In genomic region chr17:34567665-34568064, GRCh38 we compare ENCODE assay signal across 28 cellular contexts. TPM values are rescaled to one million over a fixed set of nuclear protein-coding genes. Genes with fewer than 3 reads are reported as not detected.
DNase-seq lines count a peak whose midpoint lies in the region; ATAC-seq and TF ChIP-seq lines count a peak whose summit lies in the region.
"Had no signal": no experiment of that assay in that cellular context is flagged by ENCODE, and none has a peak within 500 bp of the region (broad histone marks: within the 10 kb centered on the region; RNA-seq: fewer than 3 reads in every experiment).

No MANE protein-coding gene starts in this region.

- H3K4me1 Mint-ChIP-seq in WTC11 = peaks cover 13% of the 10 kb centered on the region
- no peaks in the 10 kb centered on the region for H3K4me1 Mint-ChIP-seq in activated CD4-positive, alpha-beta memory T cell treated with anti-CD3 and anti-CD28 coated beads for 36 hours (ENCODE audit: low read depth)
- H3K4me1 Mint-ChIP-seq: activated CD4-positive, alpha-beta T cell treated with anti-CD3 and anti-CD28 coated beads, Interleukin-2, amount 10 ng/mL, durations not matched to agents 24 days and 14 days had no signal

- H3K9me3 Mint-ChIP-seq in WTC11 = no peaks in the 10 kb centered on the region
- no peaks in the 10 kb centered on the region for H3K9me3 Mint-ChIP-seq in activated CD4-positive, alpha-beta memory T cell treated with anti-CD3 and anti-CD28 coated beads for 36 hours
- H3K9me3 Mint-ChIP-seq: activated CD4-positive, alpha-beta T cell treated with anti-CD3 and anti-CD28 coated beads, Interleukin-2, amount 10 ng/mL, durations not matched to agents 24 days and 14 days; activated T-cell treated with anti-CD3 and anti-CD28 coated beads, Interleukin-2, amount 50 U/mL, for 72 hours; dendritic cell treated with granulocyte-macrophage colony-stimulating factor and Interleukin-4, amounts not matched to agents 40 ng/mL and 50 ng/mL, for 4 days had no signal

- in situ Hi-C loops in ACHN (cut with HindIII; ENCODE audit: low pct_ligation_motif_present, low pct_unique_long_range_greater_than_20kb, low sequenced_read_pairs) = no loop called here

- H3K27ac Mint-ChIP-seq in WTC11 = no peak overlapping the region
- no peak overlapping the region for H3K27ac Mint-ChIP-seq in activated CD4-positive, alpha-beta memory T cell treated with anti-CD3 and anti-CD28 coated beads for 36 hours
- H3K27ac Mint-ChIP-seq: activated CD4-positive, alpha-beta T cell treated with anti-CD3 and anti-CD28 coated beads, Interleukin-2, amount 10 ng/mL, durations not matched to agents 24 days and 14 days; activated T-cell treated with anti-CD3 and anti-CD28 coated beads, Interleukin-2, amount 50 U/mL, for 72 hours; dendritic cell treated with granulocyte-macrophage colony-stimulating factor and Interleukin-4, amounts not matched to agents 40 ng/mL and 50 ng/mL, for 4 days had no signal

- TF ChIP-seq CTCF in WTC11 (IDR thresholded peaks at IDR 0.05) = no peak
- TF ChIP-seq CTCF in foreskin fibroblast (IDR thresholded peaks at IDR 0.05; ENCODE audit: low read depth, low read length) = no peak

- peaks cover 31% of the 10 kb centered on the region for H3K27me3 Mint-ChIP-seq in WTC11 (ENCODE audit: low read depth)
- peaks cover 28% of the 10 kb centered on the region for H3K27me3 Mint-ChIP-seq in activated CD4-positive, alpha-beta memory T cell treated with anti-CD3 and anti-CD28 coated beads for 36 hours

- CTCF ChIA-PET in HEK293T (lab: Yijun Ruan, JAX) (no interaction called here), WTC11 (lab: Charles Lee) (interaction anchor here (0.9 to 1.5 kb wide), 3 partner anchors 10 to 70 kb away, joined by 3 to 6 read pairs (median 4); no protein-coding TSS in a partner anchor)
- CTCF ChIA-PET in activated CD4-positive, alpha-beta memory T cell treated with anti-CD3 and anti-CD28 coated beads for 36 hours (lab: Charles Lee) = interaction anchor here (1.0 kb wide), 2 partner anchors 25 to 393 kb away, joined by 3 read pairs; partner anchors contain the start of genes CCT6B and ZNF830

- no peak overlapping the region for H3K4me3 Mint-ChIP-seq in WTC11
- no peak overlapping the region for H3K4me3 Mint-ChIP-seq in activated CD4-positive, alpha-beta memory T cell treated with anti-CD3 and anti-CD28 coated beads for 36 hours
- H3K4me3 Mint-ChIP-seq: activated CD4-positive, alpha-beta T cell treated with anti-CD3 and anti-CD28 coated beads, Interleukin-2, amount 10 ng/mL, durations not matched to agents 24 days and 14 days; activated T-cell treated with anti-CD3 and anti-CD28 coated beads, Interleukin-2, amount 50 U/mL, for 72 hours; dendritic cell treated with granulocyte-macrophage colony-stimulating factor and Interleukin-4, amounts not matched to agents 40 ng/mL and 50 ng/mL, for 4 days had no signal

- POLR2A ChIA-PET in HEK293T (lab: Yijun Ruan, JAX) = interaction anchor here (0.7 to 1.8 kb wide), 2 partner anchors 10 to 12 kb away, joined by 3 to 14 read pairs; partner anchors contain the start of gene TMEM132E
- POLR2A ChIA-PET in WTC11 (lab: Charles Lee) = no interaction called here
- POLR2A ChIA-PET in activated CD4-positive, alpha-beta memory T cell treated with anti-CD3 and anti-CD28 coated beads for 36 hours (lab: Charles Lee) = no interaction called here

- peak; percentile 26; the same call in 1 of the 2 replicates for ATAC-seq in WTC11
- ATAC-seq: activated T-cell treated with anti-CD3 and anti-CD28 coated beads, Interleukin-2, amount 50 U/mL, for 72 hours; GM12878; psoas muscle had no signal

- peak; percentile 3 for DNase-seq in ACHN
- DNase-seq in HEK293T (ENCODE audit: extremely low spot score) = no peak
- DNase-seq in WTC11 (ENCODE audit: low spot score) = no peak
- peak; percentile 89 for DNase-seq in islet precursor cell
- no peak for DNase-seq in MV-4-11 (lab: John Stamatoyannopoulos, UW)
- no peak for DNase-seq in Ammon's horn (ENCODE audit: low spot score)
- DNase-seq in foreskin fibroblast = no peak
- DNase-seq in activated CD4-positive, alpha-beta memory T cell treated with anti-CD3 and anti-CD28 coated beads for 36 hours = no peak
- DNase-seq: activated CD4-positive, alpha-beta T cell treated with anti-CD3 and anti-CD28 coated beads, Interleukin-2, amount 10 ng/mL, durations not matched to agents 24 days and 14 days; activated naive CD4-positive, alpha-beta T cell treated with Interleukin-2 at 50 U/mL for 16 hours; activated T-cell treated with anti-CD3 and anti-CD28 coated beads, Interleukin-2, amount 50 U/mL, for 72 hours; amygdala; COR-L47; KG1; mammary epithelial cell; NCI-H1436 treated with DMSO at 0.1 percent for 48 hours; NCI-H2171; NCI-H526 treated with DMSO at 0.1 percent for 48 hours; psoas muscle; SK-N-SH had no signal

- H3K4me3 ChIP-seq in foreskin fibroblast (ENCODE audit: low read depth in 1 of 2, low read length in 2 of 2) = no peak overlapping the region
- H3K4me3 ChIP-seq: A549, BLaER1, cardiac muscle cell, GM12878, psoas muscle had no signal

- H3K36me3 Mint-ChIP-seq in WTC11 = no peaks in the 10 kb centered on the region
- no peaks in the 10 kb centered on the region for H3K36me3 Mint-ChIP-seq in activated CD4-positive, alpha-beta memory T cell treated with anti-CD3 and anti-CD28 coated beads for 36 hours

- intact Hi-C loops in activated CD4-positive, alpha-beta memory T cell treated with anti-CD3 and anti-CD28 coated beads for 36 hours (cut with micrococcal nuclease) = no loop called here

TF ChIP-seq in HEK293T, 16 proteins besides CTCF, POLR2A, EP300 and RAD21:
- TF ChIP-seq FOXK2 (IDR thresholded peaks at IDR 0.05) (no peak), PKNOX1 (IDR thresholded peaks at IDR 0.05) (0 out of 2 replicates have a peak, but pooled peaks have one; percentile 13)

TF ChIP-seq in WTC11, 78 proteins besides CTCF, POLR2A, EP300 and RAD21:
- no peak for TF ChIP-seq CBFB (CRISPR knock-in tag; IDR thresholded peaks at IDR 0.05; ENCODE audit: low read depth)
- TF ChIP-seq ATF1 (CRISPR knock-in tag; IDR thresholded peaks at IDR 0.05) = no peak
- TF ChIP-seq ETV6 (CRISPR knock-in tag; IDR thresholded peaks at IDR 0.05) = no peak
- TF ChIP-seq GABPB1 (CRISPR knock-in tag; IDR thresholded peaks at IDR 0.05) = peak; percentile 96
- no peak for TF ChIP-seq TP53 (CRISPR knock-in tag; IDR thresholded peaks at IDR 0.05)

RNA-seq across cellular contexts. Expression of gene TMEM132E, which starts 11.7 kb away (rescaled TPM):
- total RNA-seq in WTC11 (2021) = 1.2 to 2.3 TPM (median 2.0 TPM) in 3 replicates
- total RNA-seq in activated CD4-positive, alpha-beta memory T cell treated with anti-CD3 and anti-CD28 coated beads for 36 hours = not detected
- total RNA-seq: activated CD4-positive, alpha-beta T cell treated with anti-CD3 and anti-CD28 coated beads, Interleukin-2, amount 10 ng/mL, durations not matched to agents 24 days and 14 days; activated T-cell treated with anti-CD3 and anti-CD28 coated beads, Interleukin-2, amount 50 U/mL, for 72 hours; fibroblast of lung; glomerular endothelial cell; GM12878; mammary epithelial cell; T-helper 2 cell treated with Interferon-gamma antibody and Interleukin-4, amounts not matched to agents 100 ng/mL and 5 ng/mL, for 36 hours had no signal

Comparison
In these comparisons a context has a peak if more than half of its experiments do, and no peak if none do; other contexts are left out.
1. DNase-seq: peak in ACHN (single experiment) and islet precursor cell (single experiment); none in HEK293T (single experiment), WTC11 (single experiment), MV-4-11 (single experiment), Ammon's horn (single experiment), foreskin fibroblast (0 of 2) and activated CD4-positive, alpha-beta memory T cell treated with anti-CD3 and anti-CD28 coated beads for 36 hours (single experiment).